Comparison of ENCODE assay signal across 21 cellular contexts in genomic region chr7:46432666-46433065, GRCh38.
DNase-seq lines count a peak whose midpoint lies in the region; ATAC-seq, FAIRE-seq and TF ChIP-seq lines count a peak whose summit lies in the region.
"Had no signal": no experiment of that assay in that cellular context is flagged by ENCODE, and none has a peak within 500 bp of the region (broad histone marks: within the 10 kb centered on the region; RNA-seq: fewer than 3 reads in every experiment).

No MANE protein-coding gene starts in this region.

- H3K27ac ChIP-seq in astrocyte (ENCODE audit: low read depth, low read length) = no peak overlapping the region
- no peak overlapping the region for H3K27ac ChIP-seq in lower lobe of right lung

- H3K27me3 ChIP-seq in astrocyte (ENCODE audit: insufficient read depth, low read length) (no peaks in the 10 kb centered on the region), lower lobe of right lung (ENCODE audit: low read depth) (no peaks in the 10 kb centered on the region)

- no peaks in the 10 kb centered on the region for H3K36me3 Mint-ChIP-seq in astrocyte (ENCODE audit: low read depth, unreplicated experiment)
- H3K36me3 Mint-ChIP-seq: activated naive CD4-positive, alpha-beta T cell treated with anti-CD3 and anti-CD28 coated beads, Interleukin-2, amount 50 U/mL, for 72 hours; stimulated activated memory B cell treated with anti-CD40 and anti-IgM and Interleukin-4, amounts not matched to agents 10 μg/mL and 1 μg/mL and 100 μg/mL, for 72 hours had no signal

- intact Hi-C loops in lower lobe of right lung (cut with DNase I) = no loop called here

- H2AFZ ChIP-seq in astrocyte (ENCODE audit: low read depth, low read length) = no peak overlapping the region

- POLR2A ChIA-PET in AG04449 (lab: Yijun Ruan, JAX) = no interaction called here

- H3K36me3 ChIP-seq in astrocyte (ENCODE audit: insufficient read depth, low read length) = no peaks in the 10 kb centered on the region
- H3K36me3 ChIP-seq in lower lobe of right lung = no peaks in the 10 kb centered on the region
- H3K36me3 ChIP-seq: HAP-1 had no signal

- no peak overlapping the region for H3K4me3 Mint-ChIP-seq in astrocyte (ENCODE audit: unreplicated experiment)
- H3K4me3 Mint-ChIP-seq: activated T-cell treated with anti-CD3 and anti-CD28 coated beads, Interleukin-2, amount 50 U/mL, for 24 hours; effector memory CD8-positive, alpha-beta T cell; stimulated activated memory B cell treated with anti-CD40 and anti-IgM and Interleukin-4, amounts not matched to agents 10 μg/mL and 1 μg/mL and 100 μg/mL, for 72 hours had no signal

- H3K9me3 ChIP-seq in astrocyte (ENCODE audit: insufficient read depth, low read depth, low read length) (no peaks in the 10 kb centered on the region), lower lobe of right lung (peaks cover 10% of the 10 kb centered on the region)
- H3K9me3 ChIP-seq: HAP-1 had no signal

- FAIRE-seq in astrocyte (lab: Jason Lieb, UNC) = no peak
- FAIRE-seq: islet of Langerhans, TTC549 had no signal

- H3K4me1 ChIP-seq in astrocyte (ENCODE audit: insufficient read depth, low read length) = no peaks in the 10 kb centered on the region
- no peaks in the 10 kb centered on the region for H3K4me1 ChIP-seq in lower lobe of right lung
- H3K4me1 ChIP-seq: HAP-1 had no signal

- H3K27ac Mint-ChIP-seq in astrocyte (ENCODE audit: unreplicated experiment) = no peak overlapping the region
- H3K27ac Mint-ChIP-seq: activated naive CD4-positive, alpha-beta T cell treated with anti-CD3 and anti-CD28 coated beads, Interleukin-2, amount 50 U/mL, for 72 hours; activated T-cell treated with anti-CD3 and anti-CD28 coated beads, Interleukin-2, amount 50 U/mL, for 24 hours; effector memory CD8-positive, alpha-beta T cell; stimulated activated memory B cell treated with anti-CD40 and anti-IgM and Interleukin-4, amounts not matched to agents 10 μg/mL and 1 μg/mL and 100 μg/mL, for 72 hours had no signal

- H4K20me1 ChIP-seq in astrocyte (ENCODE audit: insufficient read depth, low read length) = no peaks in the 10 kb centered on the region

- peaks cover 2% of the 10 kb centered on the region for H3K9me3 Mint-ChIP-seq in astrocyte (ENCODE audit: unreplicated experiment)

- CTCF ChIA-PET in AG04449 (lab: Yijun Ruan, JAX) = no interaction called here

- no peaks in the 10 kb centered on the region for H3K27me3 Mint-ChIP-seq in astrocyte (ENCODE audit: low read depth, unreplicated experiment)
- H3K27me3 Mint-ChIP-seq: activated T-cell treated with anti-CD3 and anti-CD28 coated beads, Interleukin-2, amount 50 U/mL, for 24 hours; effector memory CD8-positive, alpha-beta T cell; stimulated activated memory B cell treated with anti-CD40 and anti-IgM and Interleukin-4, amounts not matched to agents 10 μg/mL and 1 μg/mL and 100 μg/mL, for 72 hours had no signal

- TF ChIP-seq CTCF in AG04449 (IDR thresholded peaks at IDR 0.05; ENCODE audit: insufficient read depth, low read length, missing control alignments) = no peak
- TF ChIP-seq CTCF in HFF-Myc (IDR thresholded peaks at IDR 0.05; ENCODE audit: low read depth, low read length, missing control alignments) = no peak
- TF ChIP-seq CTCF in astrocyte (IDR thresholded peaks at IDR 0.05; ENCODE audit: insufficient read depth, low read depth, low read length) = no peak
- TF ChIP-seq CTCF in foreskin fibroblast (IDR thresholded peaks at IDR 0.05; ENCODE audit: low read depth, low read length) = no peak
- no peak for TF ChIP-seq CTCF in lower lobe of right lung (IDR thresholded peaks at IDR 0.05)

- no peak overlapping the region for H3K4me3 ChIP-seq in AG04449 (ENCODE audit: low read depth, low read length)
- H3K4me3 ChIP-seq in HFF-Myc (replicated peaks; ENCODE audit: low read depth, low read length) = no peak overlapping the region
- H3K4me3 ChIP-seq in astrocyte (ENCODE audit: insufficient read depth, low read depth, low read length) = no peak overlapping the region
- no peak overlapping the region for H3K4me3 ChIP-seq in foreskin fibroblast (ENCODE audit: low read depth in 1 of 2, low read length in 2 of 2)
- H3K4me3 ChIP-seq in lower lobe of right lung = no peak overlapping the region
- H3K4me3 ChIP-seq: HAP-1 had no signal

- H3K4me1 Mint-ChIP-seq in astrocyte (ENCODE audit: low read depth, unreplicated experiment) = no peaks in the 10 kb centered on the region
- H3K4me1 Mint-ChIP-seq: stimulated activated memory B cell treated with anti-CD40 and anti-IgM and Interleukin-4, amounts not matched to agents 10 μg/mL and 1 μg/mL and 100 μg/mL, for 72 hours had no signal

- H3K79me2 ChIP-seq in astrocyte (ENCODE audit: insufficient read depth, low read length) = no peaks in the 10 kb centered on the region

- DNase-seq in AG04449 (ENCODE audit: low read depth, low spot score) = peak; percentile 38
- peak; percentile 42 for DNase-seq in HFF-Myc (ENCODE audit: extremely low read depth, low read depth)
- DNase-seq in astrocyte (ENCODE audit: low read depth) = peak; percentile 34
- peak; percentile 50 to 55 for DNase-seq in foreskin fibroblast
- no peak for DNase-seq in HUDEP-2 (lab: John Stamatoyannopoulos, UW; ENCODE audit: unreplicated experiment in 76 of 76)
- no peak for DNase-seq in lower lobe of right lung
- no peak for DNase-seq in DMS153 (lab: John Stamatoyannopoulos, UW)
- DNase-seq: activated T-cell treated with anti-CD3 and anti-CD28 coated beads, Interleukin-2, amount 50 U/mL, for 24 hours; caudate nucleus; effector memory CD8-positive, alpha-beta T cell; glutamatergic neuron; NCI-H1092 treated with DMSO at 0.1 percent for 48 hours; NK-92 treated with Interleukin-12 subunit alpha and Interleukin-12 subunit beta, amount 100 ng/mL, for 24 hours; nucleus accumbens; trophoblast cell had no signal

- no peak overlapping the region for H3K4me2 ChIP-seq in astrocyte (ENCODE audit: low read length)

- ATAC-seq in GM19324 (IDR thresholded peaks at IDR 0.05; ENCODE audit: low FRiP score, unreplicated experiment) (no peak), lower lobe of right lung (no peak)
- ATAC-seq: activated naive CD4-positive, alpha-beta T cell treated with anti-CD3 and anti-CD28 coated beads, Interleukin-2, amount 50 U/mL, for 72 hours; effector memory CD8-positive, alpha-beta T cell; stimulated activated memory B cell treated with anti-CD40 and anti-IgM and Interleukin-4, amounts not matched to agents 10 μg/mL and 1 μg/mL and 100 μg/mL, for 72 hours had no signal

- H3K9ac ChIP-seq in astrocyte (ENCODE audit: low read length) = no peak overlapping the region

Comparison
In these comparisons a context has a peak if more than half of its experiments do, and no peak if none do; other contexts are left out.
1. DNase-seq: peak in AG04449 (single experiment), HFF-Myc (single experiment), astrocyte (single experiment) and foreskin fibroblast (2 of 2); none in HUDEP-2 (0 of 76), lower lobe of right lung (single experiment) and DMS153 (single experiment).